Comparison of ENCODE assay signal across 10 cellular contexts in genomic region chr6:42911171-42912021, GRCh38. TPM values are rescaled to one million over a fixed set of nuclear protein-coding genes. Genes with fewer than 3 reads are reported as not detected.
DNase-seq lines count a peak whose midpoint lies in the region; ATAC-seq and TF ChIP-seq lines count a peak whose summit lies in the region.
"Had no signal": no experiment of that assay in that cellular context is flagged by ENCODE, and none has a peak within 500 bp of the region (broad histone marks: within the 10 kb centered on the region; RNA-seq: fewer than 3 reads in every experiment).

No MANE protein-coding gene starts in this region.

- peaks cover 16% of the 10 kb centered on the region for H3K27me3 Mint-ChIP-seq in activated T-cell treated with anti-CD3 and anti-CD28 coated beads, Interleukin-2, amount 50 U/mL, for 4 hours (ENCODE audit: low read depth)

- TF ChIP-seq EP300 in suprapubic skin (IDR thresholded peaks at IDR 0.05) = no peak

- peak overlapping the region; percentile 2 for H3K4me3 Mint-ChIP-seq in activated T-cell treated with anti-CD3 and anti-CD28 coated beads, Interleukin-2, amount 50 U/mL, for 4 hours

- in situ Hi-C loops in brain microvascular endothelial cell (cut with HindIII; ENCODE audit: low pct_ligation_motif_present, low sequenced_read_pairs) = no loop called here

- peaks cover 2% of the 10 kb centered on the region for H3K4me1 Mint-ChIP-seq in activated T-cell treated with anti-CD3 and anti-CD28 coated beads, Interleukin-2, amount 50 U/mL, for 4 hours (ENCODE audit: low read depth)

- DNase-seq in activated T-cell treated with anti-CD3 and anti-CD28 coated beads, Interleukin-2, amount 50 U/mL, for 4 hours = no peak
- no peak for DNase-seq in activated T-cell treated with anti-CD3 and anti-CD28 coated beads, Interleukin-2, amount 50 U/mL, for 1 hour
- DNase-seq in brain microvascular endothelial cell (no peak), left lobe of liver (ENCODE audit: low spot score) (no peak), suprapubic skin (ENCODE audit: low spot score in 2 of 2) (no peak), MG63 (no peak)

- H3K27me3 ChIP-seq in brain microvascular endothelial cell (replicated peaks) (no peaks in the 10 kb centered on the region), suprapubic skin (peaks cover 17% of the 10 kb centered on the region), MG63 (no peaks in the 10 kb centered on the region)

- H3K9me3 ChIP-seq in suprapubic skin = no peaks in the 10 kb centered on the region
- H3K9me3 ChIP-seq in MG63 = no peaks in the 10 kb centered on the region

- H3K36me3 ChIP-seq in brain microvascular endothelial cell (replicated peaks) (no peaks in the 10 kb centered on the region), suprapubic skin (no peaks in the 10 kb centered on the region), MG63 (no peaks in the 10 kb centered on the region)

- 24% methylated on average over 21 of the region's 49 CpGs for WGBS in suprapubic skin

- H3K27ac ChIP-seq in brain microvascular endothelial cell (no peak overlapping the region), suprapubic skin (no peak overlapping the region)

- H3K36me3 Mint-ChIP-seq in activated T-cell treated with anti-CD3 and anti-CD28 coated beads, Interleukin-2, amount 50 U/mL, for 4 hours (ENCODE audit: insufficient read depth) = no peaks in the 10 kb centered on the region

- H3K4me3 ChIP-seq in brain microvascular endothelial cell (ENCODE audit: low read depth, low read length) (peak overlapping the region; percentile 42), suprapubic skin (peak overlapping the region; percentile 40), MG63 (no peak overlapping the region)

- no peak for TF ChIP-seq POLR2A in suprapubic skin (IDR thresholded peaks at IDR 0.05)

- ATAC-seq in activated T-cell treated with anti-CD3 and anti-CD28 coated beads, Interleukin-2, amount 50 U/mL, for 4 hours = peak in 1 of 2 donors; percentile 41
- ATAC-seq in left lobe of liver (peak; percentile 86), GM18519 (IDR thresholded peaks at IDR 0.05; ENCODE audit: low FRiP score, unreplicated experiment) (no peak), GM19463 (IDR thresholded peaks at IDR 0.05; ENCODE audit: unreplicated experiment) (no peak)

- H3K9me3 Mint-ChIP-seq in activated T-cell treated with anti-CD3 and anti-CD28 coated beads, Interleukin-2, amount 50 U/mL, for 4 hours = no peaks in the 10 kb centered on the region

- TF ChIP-seq CTCF in brain microvascular endothelial cell (IDR thresholded peaks at IDR 0.05; ENCODE audit: low read depth, low read length, missing control alignments) (peak; percentile 20), suprapubic skin (IDR thresholded peaks at IDR 0.05) (no peak)

- H3K4me1 ChIP-seq in suprapubic skin = peaks cover 7% of the 10 kb centered on the region

RNA-seq across cellular contexts. Expression of gene PTCRA, which starts 4.5 kb away (rescaled TPM):
- total RNA-seq in activated T-cell treated with anti-CD3 and anti-CD28 coated beads, Interleukin-2, amount 50 U/mL, for 4 hours = not detected
- not detected for total RNA-seq in left lobe of liver
- not detected for total RNA-seq in suprapubic skin
- not detected in 2 replicates for total RNA-seq in MG63 (2014; rRNA removed; shearing (Covaris generic); ENCODE audit: low replicate concordance)
- total RNA-seq: glomerular endothelial cell, LHCN-M2 had no signal

RNA-seq across cellular contexts. Expression of gene CNPY3, which starts 17.9 kb away (rescaled TPM):
- 10 to 100 TPM; 41.9 to 46.6 (median 42.4) TPM for total RNA-seq in activated T-cell treated with anti-CD3 and anti-CD28 coated beads, Interleukin-2, amount 50 U/mL, for 4 hours
- total RNA-seq in left lobe of liver (50.3 TPM), suprapubic skin (10 to 100 TPM; 19.0 to 26.4 (median 23.2) TPM)
- 25.2 and 27.2 TPM in 2 replicates for total RNA-seq in MG63 (2014; rRNA removed; shearing (Covaris generic); ENCODE audit: low replicate concordance)

RNA-seq across cellular contexts. Expression of gene RPL7L1, which starts 32.0 kb away (rescaled TPM):
- 100 to 1,000 TPM; 262 to 307 (median 280) TPM for total RNA-seq in activated T-cell treated with anti-CD3 and anti-CD28 coated beads, Interleukin-2, amount 50 U/mL, for 4 hours
- total RNA-seq in left lobe of liver (40.1 TPM), suprapubic skin (100 to 1,000 TPM in 1 of 4 donors, 10 to 100 TPM in 3; 76.8 to 112 (median 86.4) TPM)
- 73.0 and 90.1 TPM in 2 replicates for total RNA-seq in MG63 (2014; rRNA removed; shearing (Covaris generic); ENCODE audit: low replicate concordance)

RNA-seq across cellular contexts. Expression of gene GNMT, which starts 49.2 kb away (rescaled TPM):
- total RNA-seq in activated T-cell treated with anti-CD3 and anti-CD28 coated beads, Interleukin-2, amount 50 U/mL, for 4 hours = under 1 TPM; 0.20 to 0.71 (median 0.69) TPM
- 467 TPM for total RNA-seq in left lobe of liver
- 1 to 10 TPM in 1 of 4 donors, under 1 TPM in 1, not detected in 2; 0.79 to 3.7 TPM for total RNA-seq in suprapubic skin
- total RNA-seq in MG63 (2014; rRNA removed; shearing (Covaris generic); ENCODE audit: low replicate concordance) = not detected in 2 replicates
- total RNA-seq: glomerular endothelial cell, LHCN-M2 had no signal
